ENCODE assay signal across 27 cellular contexts in genomic region chr9:105646879-105647594, GRCh38. TPM values are rescaled to one million over a fixed set of nuclear protein-coding genes. Genes with fewer than 3 reads are reported as not detected.
A peak's percentile ranks its signal among the peaks of the same experiment; 100 is the strongest.
DNase-seq lines count a peak whose midpoint lies in the region; ATAC-seq and TF ChIP-seq lines count a peak whose summit lies in the region.
"Had no signal": no experiment of that assay in that cellular context is flagged by ENCODE, and none has a peak within 500 bp of the region (broad histone marks: within the 10 kb centered on the region; RNA-seq: fewer than 3 reads in every experiment).

No MANE protein-coding gene starts in this region.

- peaks cover 49% of the 10 kb centered on the region for H3K4me1 Mint-ChIP-seq in neural progenitor cell
- peaks cover 14% of the 10 kb centered on the region for H3K4me1 Mint-ChIP-seq in WTC11
- no peaks in the 10 kb centered on the region for H3K4me1 Mint-ChIP-seq in stimulated activated effector memory CD8-positive, alpha-beta T cell treated with anti-CD3 and anti-CD28 coated beads, Interleukin-12 subunit alpha, Interleukin-12 subunit beta, amount 100 ng/mL, for 72 hours
- H3K4me1 Mint-ChIP-seq: CD14-positive monocyte; stimulated activated naive B cell treated with anti-CD40 and anti-IgM and Interleukin-4, amounts not matched to agents 10 μg/mL and 1 μg/mL and 100 μg/mL, for 72 hours had no signal

- ATAC-seq in WTC11, result no peak
- ATAC-seq in stimulated activated effector memory CD8-positive, alpha-beta T cell treated with anti-CD3 and anti-CD28 coated beads, Interleukin-12 subunit alpha, Interleukin-12 subunit beta, amount 100 ng/mL, for 72 hours, result no peak
- ATAC-seq: left lobe of liver; sciatic nerve; stimulated activated naive B cell treated with anti-CD40 and anti-IgM and Interleukin-4, amounts not matched to agents 10 μg/mL and 1 μg/mL and 100 μg/mL, for 72 hours had no signal

- H3K4me3 Mint-ChIP-seq in neural progenitor cell, result no peak overlapping the region
- H3K4me3 Mint-ChIP-seq in WTC11, result no peak overlapping the region
- H3K4me3 Mint-ChIP-seq in stimulated activated effector memory CD8-positive, alpha-beta T cell treated with anti-CD3 and anti-CD28 coated beads, Interleukin-12 subunit alpha, Interleukin-12 subunit beta, amount 100 ng/mL, for 72 hours, result no peak overlapping the region
- H3K4me3 Mint-ChIP-seq: CD14-positive monocyte; stimulated activated naive B cell treated with anti-CD40 and anti-IgM and Interleukin-4, amounts not matched to agents 10 μg/mL and 1 μg/mL and 100 μg/mL, for 72 hours had no signal

- DNase-seq in DMS153 (lab: John Stamatoyannopoulos, UW), result peak; percentile 53
- no peak for DNase-seq in DMS153 treated with DMSO at 0.1 percent for 48 hours (lab: John Stamatoyannopoulos, UW; ENCODE audit: unreplicated experiment)
- peak; percentile 96 for DNase-seq in NCI-H82 (lab: John Stamatoyannopoulos, UW)
- peak; percentile 61 for DNase-seq in neural progenitor cell (ENCODE audit: low spot score)
- DNase-seq in osteoblast (ENCODE audit: insufficient read length, low spot score, missing footprints), result no peak
- no peak for DNase-seq in WTC11 (ENCODE audit: low spot score)
- DNase-seq in stimulated activated effector memory CD8-positive, alpha-beta T cell treated with anti-CD3 and anti-CD28 coated beads, Interleukin-12 subunit alpha, Interleukin-12 subunit beta, amount 100 ng/mL, for 72 hours (ENCODE audit: low spot score in 2 of 2), result no peak
- DNase-seq: activated gamma-delta T cell treated with Interleukin-2 at 50 U/mL for 16 hours; central memory CD4-positive, alpha-beta T cell; dorsolateral prefrontal cortex; NCI-H1105 treated with DMSO at 0.1 percent for 48 hours; NCI-H2029 treated with DMSO at 0.1 percent for 48 hours; NCI-H510A treated with DMSO at 0.1 percent for 48 hours; RPMI8226; stimulated activated CD4-positive, alpha-beta T cell treated with anti-CD3 and anti-CD28 coated beads, Interleukin-4, amount 100 ng/mL, for 4 hours; stimulated activated naive B cell treated with anti-CD40 and anti-IgM and Interleukin-4, amounts not matched to agents 10 μg/mL and 1 μg/mL and 100 μg/mL, for 72 hours had no signal

- H4K20me1 ChIP-seq in Loucy (ENCODE audit: insufficient read depth, low read length, poor library complexity, severe bottlenecking) (no peaks in the 10 kb centered on the region), neural progenitor cell (ENCODE audit: low read depth) (peaks cover 14% of the 10 kb centered on the region), osteoblast (ENCODE audit: insufficient read depth, low read length) (no peaks in the 10 kb centered on the region)

- TF ChIP-seq CTCF in Loucy (conservative IDR thresholded peaks at IDR 0.05; ENCODE audit: low read length) (no peak), neural progenitor cell (IDR thresholded peaks at IDR 0.05) (no peak), osteoblast (IDR thresholded peaks at IDR 0.05; ENCODE audit: extremely low read depth, low read depth, low read length) (no peak), WTC11 (IDR thresholded peaks at IDR 0.05) (no peak)

- H3K27ac ChIP-seq in neural progenitor cell, result no peak overlapping the region
- no peak overlapping the region for H3K27ac ChIP-seq in osteoblast (ENCODE audit: low read depth, low read length)
- H3K27ac ChIP-seq: 22Rv1, dorsolateral prefrontal cortex, prostate gland, suprapubic skin had no signal

- H3K27ac Mint-ChIP-seq in neural progenitor cell, result peak overlapping the region; percentile 84
- no peak overlapping the region for H3K27ac Mint-ChIP-seq in WTC11
- H3K27ac Mint-ChIP-seq in stimulated activated effector memory CD8-positive, alpha-beta T cell treated with anti-CD3 and anti-CD28 coated beads, Interleukin-12 subunit alpha, Interleukin-12 subunit beta, amount 100 ng/mL, for 72 hours, result no peak overlapping the region
- H3K27ac Mint-ChIP-seq: stimulated activated naive B cell treated with anti-CD40 and anti-IgM and Interleukin-4, amounts not matched to agents 10 μg/mL and 1 μg/mL and 100 μg/mL, for 72 hours had no signal

- H3K4me2 ChIP-seq in Loucy (ENCODE audit: low read depth, low read length, poor library complexity, severe bottlenecking) (peak overlapping the region; percentile 26), neural progenitor cell (peak overlapping the region; percentile 64), osteoblast (ENCODE audit: insufficient read depth, low read length) (no peak overlapping the region)

- no peaks in the 10 kb centered on the region for H3K27me3 ChIP-seq in Loucy (ENCODE audit: insufficient read depth, low read length, poor library complexity, severe bottlenecking)
- peaks cover 49% of the 10 kb centered on the region for H3K27me3 ChIP-seq in neural progenitor cell
- no peaks in the 10 kb centered on the region for H3K27me3 ChIP-seq in osteoblast (ENCODE audit: insufficient read depth, low read length)
- H3K27me3 ChIP-seq: dorsolateral prefrontal cortex, suprapubic skin had no signal

- H3K9me3 ChIP-seq in Loucy (ENCODE audit: insufficient read depth, low read depth, low read length) (no peaks in the 10 kb centered on the region), neural progenitor cell (ENCODE audit: low read depth) (no peaks in the 10 kb centered on the region), osteoblast (ENCODE audit: low read depth, low read length) (no peaks in the 10 kb centered on the region)
- H3K9me3 ChIP-seq: prostate gland, suprapubic skin had no signal

- no peaks in the 10 kb centered on the region for H3K79me2 ChIP-seq in Loucy (ENCODE audit: insufficient read depth, low read length)
- H3K79me2 ChIP-seq in neural progenitor cell (ENCODE audit: low read depth), result no peaks in the 10 kb centered on the region
- H3K79me2 ChIP-seq in osteoblast (ENCODE audit: insufficient read depth, low read length), result no peaks in the 10 kb centered on the region

- peak overlapping the region; percentile 11 for H3K4me3 ChIP-seq in Loucy (ENCODE audit: low read length, poor library complexity, severe bottlenecking)
- no peak overlapping the region for H3K4me3 ChIP-seq in neural progenitor cell
- no peak overlapping the region for H3K4me3 ChIP-seq in osteoblast (ENCODE audit: insufficient read depth, low read length)
- H3K4me3 ChIP-seq: dorsolateral prefrontal cortex, prostate gland, suprapubic skin had no signal

- H3F3A ChIP-seq in Loucy (ENCODE audit: low read depth) (no peaks in the 10 kb centered on the region; the same call in 1 of the 2 replicates), neural progenitor cell (ENCODE audit: low read depth) (peaks cover 45% of the 10 kb centered on the region)

- no peaks in the 10 kb centered on the region for H3K9me2 ChIP-seq in Loucy (replicated peaks; ENCODE audit: low read depth, low read length)

- CTCF ChIA-PET in WTC11 (lab: Charles Lee), result interaction anchor here (0.9 to 1.2 kb wide), 2 partner anchors 44 to 71 kb away, joined by 3 read pairs; no protein-coding TSS in a partner anchor

- H3K36me3 Mint-ChIP-seq in neural progenitor cell, result peaks cover 9% of the 10 kb centered on the region
- no peaks in the 10 kb centered on the region for H3K36me3 Mint-ChIP-seq in WTC11
- no peaks in the 10 kb centered on the region for H3K36me3 Mint-ChIP-seq in stimulated activated effector memory CD8-positive, alpha-beta T cell treated with anti-CD3 and anti-CD28 coated beads, Interleukin-12 subunit alpha, Interleukin-12 subunit beta, amount 100 ng/mL, for 72 hours
- H3K36me3 Mint-ChIP-seq: CD14-positive monocyte had no signal

- H3K9me3 Mint-ChIP-seq in neural progenitor cell (peaks cover 12% of the 10 kb centered on the region), WTC11 (no peaks in the 10 kb centered on the region)
- H3K9me3 Mint-ChIP-seq in stimulated activated effector memory CD8-positive, alpha-beta T cell treated with anti-CD3 and anti-CD28 coated beads, Interleukin-12 subunit alpha, Interleukin-12 subunit beta, amount 100 ng/mL, for 72 hours, result no peaks in the 10 kb centered on the region
- H3K9me3 Mint-ChIP-seq: stimulated activated naive B cell treated with anti-CD40 and anti-IgM and Interleukin-4, amounts not matched to agents 10 μg/mL and 1 μg/mL and 100 μg/mL, for 72 hours had no signal

- peak overlapping the region; percentile 12 for H3K9ac ChIP-seq in Loucy (ENCODE audit: low read depth, low read length, poor library complexity, severe bottlenecking)
- H3K9ac ChIP-seq in neural progenitor cell, result no peak overlapping the region

- POLR2A ChIA-PET in WTC11 (lab: Charles Lee), result interaction anchor here (0.9 kb wide), 1 partner anchor 13 kb away, joined by 3 read pairs; no protein-coding TSS in a partner anchor

- H3K27me3 Mint-ChIP-seq in neural progenitor cell (ENCODE audit: insufficient read depth, low read depth) (peaks cover 2% of the 10 kb centered on the region), WTC11 (ENCODE audit: low read depth) (no peaks in the 10 kb centered on the region)
- H3K27me3 Mint-ChIP-seq: stimulated activated naive B cell treated with anti-CD40 and anti-IgM and Interleukin-4, amounts not matched to agents 10 μg/mL and 1 μg/mL and 100 μg/mL, for 72 hours had no signal

- no peak overlapping the region for H2AFZ ChIP-seq in Loucy (ENCODE audit: low read length)
- no peak overlapping the region for H2AFZ ChIP-seq in neural progenitor cell (replicated peaks)
- no peak overlapping the region for H2AFZ ChIP-seq in osteoblast (ENCODE audit: low read length)

- H3K36me3 ChIP-seq in Loucy (ENCODE audit: insufficient read depth, low read length) (no peaks in the 10 kb centered on the region), neural progenitor cell (no peaks in the 10 kb centered on the region), osteoblast (ENCODE audit: insufficient read depth, low read length) (no peaks in the 10 kb centered on the region)
- H3K36me3 ChIP-seq: prostate gland, suprapubic skin had no signal

- H3K4me1 ChIP-seq in Loucy (ENCODE audit: insufficient read depth, low read length, poor library complexity, severe bottlenecking), result peaks cover 29% of the 10 kb centered on the region
- peaks cover 53% of the 10 kb centered on the region for H3K4me1 ChIP-seq in neural progenitor cell
- no peaks in the 10 kb centered on the region for H3K4me1 ChIP-seq in osteoblast (ENCODE audit: insufficient read depth, low read length)
- H3K4me1 ChIP-seq: prostate gland, suprapubic skin had no signal

RNA-seq across cellular contexts. Expression of gene TAL2, which starts 15.2 kb away (rescaled TPM):
- total RNA-seq in neural progenitor cell (ENCODE audit: low replicate concordance) (2.5 TPM in 1 of 2 replicates, not detected in the other), osteoblast (0.36 and 0.59 TPM in 2 replicates), WTC11 (2021) (0.41 TPM in 1 of 3 replicates, not detected in the others)
- total RNA-seq: left lobe of liver; mesenteric fat pad; prostate gland; sciatic nerve; SK-MEL-5; suprapubic skin; T-helper 1 cell treated with Interleukin-12 subunit alpha and Interleukin-12 subunit beta and Interleukin-4 antibody, amounts not matched to agents 30 ng/mL and 1 ng/mL, for 36 hours; ureter had no signal

RNA-seq across cellular contexts. Expression of gene TMEM38B, which starts 47.3 kb away (rescaled TPM):
- total RNA-seq in neural progenitor cell (ENCODE audit: low replicate concordance) (20.2 and 21.1 TPM in 2 replicates), osteoblast (22.4 and 25.0 TPM in 2 replicates), WTC11 (2021) (15.7 to 17.9 TPM (median 17.6 TPM) in 3 replicates)

Comparison
In these comparisons a context has a peak if more than half of its experiments do, and no peak if none do; other contexts are left out.
1. DNase-seq: peak in DMS153 (single experiment), NCI-H82 (single experiment) and neural progenitor cell (single experiment); none in DMS153 treated with DMSO at 0.1 percent for 48 hours (single experiment), osteoblast (single experiment), WTC11 (single experiment) and stimulated activated effector memory CD8-positive, alpha-beta T cell treated with anti-CD3 and anti-CD28 coated beads, Interleukin-12 subunit alpha, Interleukin-12 subunit beta, amount 100 ng/mL, for 72 hours (0 of 2).